34 cellular contexts compared by ENCODE assay signal in the genomic region with DNA sequence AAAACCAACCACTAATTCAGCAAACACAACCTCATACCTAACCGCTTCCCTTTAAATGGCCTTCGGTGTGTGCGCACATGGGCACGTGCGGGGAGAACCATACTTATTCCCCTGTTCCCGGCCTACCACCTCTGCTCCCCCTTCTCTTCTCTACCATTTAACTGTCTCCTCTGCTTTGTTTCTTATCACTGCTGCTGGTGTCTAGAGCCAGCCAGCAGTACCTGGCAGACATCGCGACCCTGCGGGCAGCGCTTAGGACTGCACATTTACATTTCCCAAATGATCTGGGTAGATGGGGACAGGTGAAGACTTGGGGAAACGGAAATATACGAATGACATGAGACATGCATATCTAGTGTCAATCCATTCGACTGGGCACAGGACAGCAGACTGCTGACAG. TPM values are rescaled to one million over a fixed set of nuclear protein-coding genes. Genes with fewer than 3 reads are reported as not detected.
DNase-seq lines count a peak whose midpoint lies in the region; ATAC-seq, FAIRE-seq and TF ChIP-seq lines count a peak whose summit lies in the region.
"Had no signal": no experiment of that assay in that cellular context is flagged by ENCODE, and none has a peak within 500 bp of the region (broad histone marks: within the 10 kb centered on the region; RNA-seq: fewer than 3 reads in every experiment).

No MANE protein-coding gene starts in this region.

- peaks cover 8 to 29% of the 10 kb centered on the region in 2 experiments for H3K36me3 ChIP-seq in HepG2 (replicated peaks in 1 of 2; ENCODE audit: control insufficient read depth in 1 of 2, insufficient read depth in 2 of 2, low read length in 2 of 2)
- H3K36me3 ChIP-seq in right lobe of liver: peaks cover 0 to 21% (median 4%) of the 10 kb centered on the region in 4 donors
- H3K36me3 ChIP-seq: ovary had no signal

- H3K27ac ChIP-seq in HepG2 (ENCODE audit: extremely low read length, insufficient read depth, low read length) (no peak overlapping the region), right lobe of liver (peak overlapping the region in 1 of 3 donors; percentile 10)
- H3K27ac ChIP-seq: heart right ventricle, KMS-11, ovary, suprapubic skin, upper lobe of left lung had no signal

- peaks cover 16% of the 10 kb centered on the region; the same call in 1 of the 2 replicates for H4K20me1 ChIP-seq in HepG2 (ENCODE audit: insufficient read depth, low read length)

- FAIRE-seq in HepG2 (lab: Jason Lieb, UNC): no peak
- FAIRE-seq: astrocyte, H54, small intestine had no signal

- no peak for TF ChIP-seq CTCF in HepG2 (CRISPR knock-in tag; IDR thresholded peaks at IDR 0.05)
- TF ChIP-seq CTCF in right lobe of liver (IDR thresholded peaks at IDR 0.05): no peak
- TF ChIP-seq CTCF in HFFc6 (IDR thresholded peaks at IDR 0.05): no peak
- no peak for TF ChIP-seq CTCF in chondrocyte (IDR thresholded peaks at IDR 0.05)

- in situ Hi-C loops in HepG2 (cut with HindIII; ENCODE audit: extremely low pct_ligation_motif_present, low pct_unique_long_range_greater_than_20kb): no loop called here

- ATAC-seq in HepG2 (no peak), right lobe of liver (no peak)
- ATAC-seq in stimulated activated naive B cell treated with anti-CD40 and anti-IgM and Interleukin-4, amounts not matched to agents 10 μg/mL and 1 μg/mL and 100 μg/mL, for 72 hours (replicated peaks): no peak
- ATAC-seq: activated CD8-positive, alpha-beta T cell treated with anti-CD3 and anti-CD28 coated beads, Interleukin-2, amount 10 ng/mL, durations not matched to agents 7 days and 5 days; esophagus mucosa had no signal

- no peaks in the 10 kb centered on the region for H3K9me3 ChIP-seq in HepG2 (ENCODE audit: low read length)
- H3K9me3 ChIP-seq in right lobe of liver: peaks cover 0 to 5% (median 0%) of the 10 kb centered on the region in 4 donors
- H3K9me3 ChIP-seq: heart right ventricle, mucosa of descending colon, ovary, suprapubic skin, upper lobe of left lung had no signal

- H3K9me3 Mint-ChIP-seq in HFFc6: no peaks in the 10 kb centered on the region
- no peaks in the 10 kb centered on the region for H3K9me3 Mint-ChIP-seq in chondrocyte (ENCODE audit: low read depth)
- H3K9me3 Mint-ChIP-seq in stimulated activated naive B cell treated with anti-CD40 and anti-IgM and Interleukin-4, amounts not matched to agents 10 μg/mL and 1 μg/mL and 100 μg/mL, for 72 hours: no peaks in the 10 kb centered on the region
- H3K9me3 Mint-ChIP-seq: nephron had no signal

- no TSS peak for BruUV-seq in HepG2 (replicated peaks; lab: Mats Ljungman, UMichigan)

- H3K79me2 ChIP-seq in HepG2 (ENCODE audit: insufficient read depth, low read length): peaks cover 65% of the 10 kb centered on the region

- H3K4me1 ChIP-seq in HepG2 (ENCODE audit: insufficient read depth, low read length): peaks cover 20% of the 10 kb centered on the region
- H3K4me1 ChIP-seq in right lobe of liver: peaks cover 0 to 32% (median 7%) of the 10 kb centered on the region in 4 donors
- H3K4me1 ChIP-seq: suprapubic skin, upper lobe of left lung had no signal

- H3K4me3 Mint-ChIP-seq in HFFc6: no peak overlapping the region
- H3K4me3 Mint-ChIP-seq in chondrocyte (ENCODE audit: unreplicated experiment): no peak overlapping the region
- no peak overlapping the region for H3K4me3 Mint-ChIP-seq in stimulated activated naive B cell treated with anti-CD40 and anti-IgM and Interleukin-4, amounts not matched to agents 10 μg/mL and 1 μg/mL and 100 μg/mL, for 72 hours
- H3K4me3 Mint-ChIP-seq: activated CD8-positive, alpha-beta T cell treated with anti-CD3 and anti-CD28 coated beads, Interleukin-2, amount 10 ng/mL, durations not matched to agents 7 days and 5 days; CD14-positive monocyte; nephron had no signal

- intact Hi-C loops in HepG2 (cut with micrococcal nuclease; ENCODE audit: unreplicated experiment) (no loop called here), right lobe of liver (cut with DNase I) (no loop called here)

- 97% methylated on average over 13 of the region's 13 CpGs for WGBS in HepG2 (ENCODE audit: low lambda C conversion rate)
- 70% methylated on average over 8 of the region's 13 CpGs for WGBS in right lobe of liver (ENCODE audit: insufficient coverage, low coverage, low lambda C conversion rate, missing lambda C conversion rate)

- TF ChIP-seq RAD21 in HepG2 (CRISPR knock-in tag; IDR thresholded peaks at IDR 0.05): no peak

- H3K4me3 ChIP-seq in HepG2 (replicated peaks in 1 of 3; ENCODE audit: insufficient read depth in 1 of 3, low read depth in 2 of 3, low read length in 3 of 3) (no peak overlapping the region), right lobe of liver (no peak overlapping the region)
- H3K4me3 ChIP-seq: heart right ventricle, lung, mucosa of descending colon, ovary, suprapubic skin, upper lobe of left lung had no signal

- no peak overlapping the region for H3K9ac ChIP-seq in HepG2 (ENCODE audit: insufficient read depth, low read depth, low read length)
- H3K9ac ChIP-seq: KMS-11 had no signal

- CTCF ChIA-PET in HepG2 (lab: Yijun Ruan, JAX; ENCODE audit: low intra/inter-chr PET ratio, low total read pairs): no interaction called here

- POLR2A ChIA-PET in HepG2 (lab: Yijun Ruan, JAX): no interaction called here

- H3K36me3 Mint-ChIP-seq in HFFc6 (ENCODE audit: low read depth): peaks cover 25% of the 10 kb centered on the region; the same call in 1 of the 2 replicates
- peaks cover 16% of the 10 kb centered on the region for H3K36me3 Mint-ChIP-seq in chondrocyte (ENCODE audit: low read depth)
- H3K36me3 Mint-ChIP-seq in stimulated activated naive B cell treated with anti-CD40 and anti-IgM and Interleukin-4, amounts not matched to agents 10 μg/mL and 1 μg/mL and 100 μg/mL, for 72 hours: peaks cover 20 to 51% of the 10 kb centered on the region in 2 donors

- DNase-seq in HepG2 (ENCODE audit: low spot score) (no peak), right lobe of liver (no peak), HFFc6 (no peak), chondrocyte (ENCODE audit: low spot score) (no peak), hepatic stellate cell (ENCODE audit: low spot score) (no peak), retina (no peak)
- DNase-seq in stimulated activated naive B cell treated with anti-CD40 and anti-IgM and Interleukin-4, amounts not matched to agents 10 μg/mL and 1 μg/mL and 100 μg/mL, for 72 hours: no peak
- DNase-seq: activated CD4-positive, alpha-beta T cell treated with anti-CD3 and anti-CD28 coated beads for 4 hours; activated CD8-positive, alpha-beta T cell treated with anti-CD3 and anti-CD28 coated beads, Interleukin-2, amount 10 ng/mL, durations not matched to agents 7 days and 5 days; activated effector memory CD4-positive, alpha-beta T cell treated with anti-CD3 and anti-CD28 coated beads, Interleukin-2, amount 50 U/mL, for 16 hours; activated T-cell treated with anti-CD3 and anti-CD28 coated beads, Interleukin-2, amount 50 U/mL, for 1 hour; central memory CD4-positive, alpha-beta T cell; DMS79 treated with DMSO at 0.1 percent for 48 hours; GF-D8; heart right ventricle; kidney glomerular epithelial cell; mucosa of descending colon; NCI-H1436; NCI-H2081 treated with DMSO at 0.1 percent for 48 hours; NCI-H226; NCI-H526 treated with DMSO at 0.1 percent for 48 hours; ovary; SHP77; small intestine; stimulated activated naive CD4-positive, alpha-beta T cell treated with Interleukin-2 at 50 U/mL for 16 hours had no signal

- no peak for TF ChIP-seq POLR2A in HepG2 (IDR thresholded peaks at IDR 0.05; ENCODE audit: insufficient read depth in 1 of 2, low read depth in 2 of 2, low read length in 2 of 2)
- TF ChIP-seq POLR2A in right lobe of liver (IDR thresholded peaks at IDR 0.05): no peak

- H3K27ac Mint-ChIP-seq in HFFc6 (peak overlapping the region; percentile 17), chondrocyte (ENCODE audit: unreplicated experiment) (peak overlapping the region; percentile 1)
- peak overlapping the region; percentile 37 for H3K27ac Mint-ChIP-seq in stimulated activated naive B cell treated with anti-CD40 and anti-IgM and Interleukin-4, amounts not matched to agents 10 μg/mL and 1 μg/mL and 100 μg/mL, for 72 hours
- H3K27ac Mint-ChIP-seq: activated CD8-positive, alpha-beta T cell treated with anti-CD3 and anti-CD28 coated beads, Interleukin-2, amount 10 ng/mL, durations not matched to agents 7 days and 5 days; nephron had no signal

- H3K4me1 Mint-ChIP-seq in HFFc6 (ENCODE audit: low read depth) (peaks cover 42% of the 10 kb centered on the region), chondrocyte (ENCODE audit: low read depth) (peaks cover 30% of the 10 kb centered on the region)
- peaks cover 7 to 44% of the 10 kb centered on the region in 2 donors for H3K4me1 Mint-ChIP-seq in stimulated activated naive B cell treated with anti-CD40 and anti-IgM and Interleukin-4, amounts not matched to agents 10 μg/mL and 1 μg/mL and 100 μg/mL, for 72 hours

- no peak for TF ChIP-seq EP300 in HepG2 (IDR thresholded peaks at IDR 0.05; ENCODE audit: low read depth in 2 of 2, low read length in 2 of 2)
- no peak for TF ChIP-seq EP300 in HepG2 (CRISPR knock-in tag; IDR thresholded peaks at IDR 0.05; ENCODE audit: borderline replicate concordance)

- H3K27me3 ChIP-seq in HepG2 (ENCODE audit: control insufficient read depth in 1 of 2, insufficient read depth in 2 of 2, low read length in 2 of 2): no peaks in the 10 kb centered on the region
- no peaks in the 10 kb centered on the region for H3K27me3 ChIP-seq in right lobe of liver
- H3K27me3 ChIP-seq: heart right ventricle, ovary, suprapubic skin, upper lobe of left lung had no signal

- no peak overlapping the region for H3K4me2 ChIP-seq in HepG2 (ENCODE audit: low read depth, low read length)
- H3K4me2 ChIP-seq: KMS-11 had no signal

- H3K27me3 Mint-ChIP-seq in HFFc6 (ENCODE audit: insufficient read depth): peaks cover 9% of the 10 kb centered on the region
- no peaks in the 10 kb centered on the region for H3K27me3 Mint-ChIP-seq in chondrocyte (ENCODE audit: low read depth)
- H3K27me3 Mint-ChIP-seq in stimulated activated naive B cell treated with anti-CD40 and anti-IgM and Interleukin-4, amounts not matched to agents 10 μg/mL and 1 μg/mL and 100 μg/mL, for 72 hours: no peaks in the 10 kb centered on the region

- no peak overlapping the region for H2AFZ ChIP-seq in HepG2 (ENCODE audit: low read length)

RNA-seq across cellular contexts. Expression of a gene that starts 56.6 kb away (rescaled TPM):
- 259 and 395 TPM in 2 replicates for total RNA-seq in HepG2 (2016; rRNA removed; fragmentation: Illumina TruSeq; extraction: Trizol)
- total RNA-seq in HepG2 (2016; cell fraction: cytosol; rRNA removed; fragmentation: Illumina TruSeq; extraction: Trizol; ENCODE audit: low read depth): 81.7 and 96.6 TPM in 2 replicates
- 268 and 419 TPM in 2 replicates for total RNA-seq in HepG2 (2016; cell fraction: insoluble cytoplasmic fraction; rRNA removed; fragmentation: Illumina TruSeq; extraction: Trizol)
- 127 and 128 TPM in 2 replicates for total RNA-seq in HepG2 (2016; cell fraction: membrane; rRNA removed; fragmentation: Illumina TruSeq; extraction: Trizol)
- total RNA-seq in HepG2 (2016; cell fraction: nucleus; rRNA removed; fragmentation: Illumina TruSeq; extraction: Trizol): 111 and 118 TPM in 2 replicates
- 261 and 291 TPM in 2 replicates for polyA plus RNA-seq in HepG2 (2011; rRNA removed)
- 283 and 308 TPM in 2 replicates for polyA plus RNA-seq in HepG2 (2011; cell fraction: cytosol; rRNA removed)
- polyA plus RNA-seq in HepG2 (2011; cell fraction: nucleus; rRNA removed): 63.6 and 73.0 TPM in 2 replicates
- polyA plus RNA-seq in HepG2 (2012): 163 and 239 TPM in 2 replicates
- 101 and 108 TPM in 2 replicates for polyA plus RNA-seq in HepG2 (2016; cell fraction: cytosol; fragmentation: Illumina TruSeq; extraction: Trizol; ENCODE audit: low read depth)
- 433 and 456 TPM in 2 replicates for polyA plus RNA-seq in HepG2 (2016; cell fraction: insoluble cytoplasmic fraction; fragmentation: Illumina TruSeq; extraction: Trizol; ENCODE audit: low read depth)
- polyA plus RNA-seq in HepG2 (2016; cell fraction: membrane; fragmentation: Illumina TruSeq; extraction: Trizol; ENCODE audit: low read depth): 121 and 132 TPM in 2 replicates
- polyA plus RNA-seq in HepG2 (2016; cell fraction: nucleus; fragmentation: Illumina TruSeq; extraction: Trizol; ENCODE audit: insufficient read depth, low read depth): 139 and 158 TPM in 2 replicates
- polyA minus RNA-seq in HepG2 (2011; rRNA and poly(A)+ RNA removed; ENCODE audit: low replicate concordance): 167 and 496 TPM in 2 replicates
- polyA minus RNA-seq in HepG2 (2011; cell fraction: cytosol; rRNA and poly(A)+ RNA removed): 83.8 and 88.1 TPM in 2 replicates
- polyA minus RNA-seq in HepG2 (2011; cell fraction: nucleus; rRNA and poly(A)+ RNA removed): 83.6 and 97.7 TPM in 2 replicates
- 100 to 1,000 TPM in 2 of 6 experiments, 10 to 100 TPM in 4; 76.4 to 196 (median 96.8) TPM for total RNA-seq in right lobe of liver
- 100 to 1,000 TPM; 220 to 267 (median 263) TPM for total RNA-seq in HFFc6 (2021; fragmentation: NEBNext Ultra II Directional; extraction: Animal tissue kit (Norgen Biotek cat#: 25700))
- 105 to 132 TPM (median 108 TPM) in 3 replicates for total RNA-seq in chondrocyte
